In genomic region chr2:233353769-233354499, GRCh38 we compare ENCODE assay signal across 8 cellular contexts. TPM values are rescaled to one million over a fixed set of nuclear protein-coding genes. Genes with fewer than 3 reads are reported as not detected.
DNase-seq lines count a peak whose midpoint lies in the region; ATAC-seq, FAIRE-seq and TF ChIP-seq lines count a peak whose summit lies in the region.

TSS of gene DGKD (plus strand) at chr2:233354494. CDS start at chr2:233354519, 25 bp downstream.

- CTCF ChIA-PET in activated naive CD4-positive, alpha-beta T cell treated with anti-CD3 and anti-CD28 coated beads for 36 hours (lab: Charles Lee): interaction anchor here (0.6 to 2.2 kb wide), 7 partner anchors 11 to 451 kb away, joined by 3 to 7 read pairs (median 4); no protein-coding TSS in a partner anchor

- H3K4me3 Mint-ChIP-seq in activated naive CD4-positive, alpha-beta T cell treated with anti-CD3 and anti-CD28 coated beads for 36 hours: peak within 1 kb of the TSS; percentile 87
- H3K4me3 Mint-ChIP-seq in glutamatergic neuron (ENCODE audit: unreplicated experiment): peak within 1 kb of the TSS; percentile 93

- TF ChIP-seq EP300 in tibial nerve (IDR thresholded peaks at IDR 0.05): no peak

- no peak for FAIRE-seq in pancreas (lab: Jason Lieb, UNC)

- no peaks in the 10 kb centered on the region for H3K9me3 Mint-ChIP-seq in activated naive CD4-positive, alpha-beta T cell treated with anti-CD3 and anti-CD28 coated beads for 36 hours
- peaks cover 9% of the 10 kb centered on the region for H3K9me3 Mint-ChIP-seq in glutamatergic neuron (ENCODE audit: unreplicated experiment)

- H3K27ac ChIP-seq in SJCRH30 (peak within 1 kb of the TSS; percentile 33; the same call in 1 of the 2 replicates), pancreas (peak within 1 kb of the TSS in 1 of 4 donors; percentile 23), tibial nerve (peak within 1 kb of the TSS in 3 of 4 donors; percentile 61 to 76 (median 66))

- no peaks in the 10 kb centered on the region for H3K27me3 ChIP-seq in SJCRH30
- no peaks in the 10 kb centered on the region for H3K27me3 ChIP-seq in pancreas
- H3K27me3 ChIP-seq in tibial nerve: no peaks in the 10 kb centered on the region

- H3K4me3 ChIP-seq in SJCRH30 (peak within 1 kb of the TSS; percentile 61), pancreas (peak within 1 kb of the TSS; percentile 45 to 71 (median 61)), tibial nerve (peak within 1 kb of the TSS; percentile 35 to 72 (median 56))

- H3K27ac Mint-ChIP-seq in activated naive CD4-positive, alpha-beta T cell treated with anti-CD3 and anti-CD28 coated beads for 36 hours: peak within 1 kb of the TSS; percentile 70
- peak within 1 kb of the TSS; percentile 53 for H3K27ac Mint-ChIP-seq in glutamatergic neuron (ENCODE audit: unreplicated experiment)

- ATAC-seq in GM19397 (IDR thresholded peaks at IDR 0.05; ENCODE audit: unreplicated experiment): peak; percentile 48
- peak; percentile 87 to 90 (median 90) for ATAC-seq in pancreas

- H3K4me1 ChIP-seq in SJCRH30 (peaks cover 35% of the 10 kb centered on the region), pancreas (peaks cover 0 to 3% (median 0%) of the 10 kb centered on the region in 3 donors), tibial nerve (peaks cover 0 to 56% (median 31%) of the 10 kb centered on the region in 4 donors)

- 1 to 2% methylated on average over 39 to 56 of the region's 56 CpGs for WGBS in pancreas, 2 donors
- WGBS in tibial nerve, 2 donors: 5% methylated on average over 33 to 42 of the region's 56 CpGs

- H3K9me3 ChIP-seq in SJCRH30 (replicated peaks): no peaks in the 10 kb centered on the region
- no peaks in the 10 kb centered on the region for H3K9me3 ChIP-seq in pancreas
- H3K9me3 ChIP-seq in tibial nerve: no peaks in the 10 kb centered on the region

- peaks cover 63% of the 10 kb centered on the region for H3K4me1 Mint-ChIP-seq in activated naive CD4-positive, alpha-beta T cell treated with anti-CD3 and anti-CD28 coated beads for 36 hours (ENCODE audit: low read depth)
- H3K4me1 Mint-ChIP-seq in glutamatergic neuron (ENCODE audit: low read depth, unreplicated experiment): peaks cover 17% of the 10 kb centered on the region

- peaks cover 14% of the 10 kb centered on the region for H3K36me3 Mint-ChIP-seq in activated naive CD4-positive, alpha-beta T cell treated with anti-CD3 and anti-CD28 coated beads for 36 hours (ENCODE audit: low read depth)
- no peaks in the 10 kb centered on the region for H3K36me3 Mint-ChIP-seq in glutamatergic neuron (ENCODE audit: unreplicated experiment)

- peak; percentile 75 for DNase-seq in COLO668 (lab: John Stamatoyannopoulos, UW; ENCODE audit: unreplicated experiment)
- DNase-seq in HT1080 (ENCODE audit: low read depth): no peak
- peak; percentile 70 to 79 for DNase-seq in SJCRH30
- peak; percentile 71 for DNase-seq in activated naive CD4-positive, alpha-beta T cell treated with anti-CD3 and anti-CD28 coated beads for 36 hours
- peak; percentile 74 for DNase-seq in glutamatergic neuron
- DNase-seq in pancreas: peak in 5 of 6 donors; percentile 45 to 90 (median 64)
- DNase-seq in tibial nerve (ENCODE audit: low spot score in 2 of 2): peak; percentile 30 to 32

- H3K36me3 ChIP-seq in SJCRH30 (peaks cover 7% of the 10 kb centered on the region; the same call in 1 of the 2 replicates), pancreas (no peaks in the 10 kb centered on the region), tibial nerve (no peaks in the 10 kb centered on the region)

- TF ChIP-seq CTCF in glutamatergic neuron (IDR thresholded peaks at IDR 0.05; ENCODE audit: partially characterized antibody, unreplicated experiment) (peak; percentile 21), pancreas (IDR thresholded peaks at IDR 0.05) (no peak), tibial nerve (IDR thresholded peaks at IDR 0.05) (peak in 3 of 5 experiments; percentile 61 to 84 (median 70))

- H3K27me3 Mint-ChIP-seq in activated naive CD4-positive, alpha-beta T cell treated with anti-CD3 and anti-CD28 coated beads for 36 hours (ENCODE audit: low read depth): no peaks in the 10 kb centered on the region
- peaks cover 12% of the 10 kb centered on the region for H3K27me3 Mint-ChIP-seq in glutamatergic neuron (ENCODE audit: unreplicated experiment)

- no peak for TF ChIP-seq POLR2A in tibial nerve (IDR thresholded peaks at IDR 0.05)

- intact Hi-C loops in activated naive CD4-positive, alpha-beta T cell treated with anti-CD3 and anti-CD28 coated beads for 36 hours (cut with micrococcal nuclease): loop anchor here (1.0 to 10.0 kb wide), 6 partner anchors 31 to 501 kb away; partner anchors contain the start of genes HJURP and USP40
- intact Hi-C loops in pancreas (cut with DNase I): no loop called here

RNA-seq across cellular contexts. Expression of gene DGKD, which starts in this region (rescaled TPM):
- total RNA-seq in HT1080 (2014; rRNA removed; shearing (Covaris generic)): 14.1 and 14.8 TPM in 2 replicates
- 14.1 and 16.9 TPM in 2 replicates for polyA plus RNA-seq in HT1080 (2015; cell fraction: cytosol; rRNA removed)
- polyA plus RNA-seq in HT1080 (2015; cell fraction: nucleus; rRNA removed): 56.8 and 57.9 TPM in 2 replicates
- total RNA-seq in SJCRH30 (2014; rRNA removed; shearing (Covaris generic)): 21.6 and 28.2 TPM in 2 replicates
- total RNA-seq in activated naive CD4-positive, alpha-beta T cell treated with anti-CD3 and anti-CD28 coated beads for 36 hours: 10 to 100 TPM; 68.9 to 72.3 TPM
- total RNA-seq in glutamatergic neuron (ENCODE audit: unreplicated experiment) (67.6 TPM), pancreas (10 to 100 TPM in 1 of 6 donors, 1 to 10 TPM in 5; 6.7 to 16.3 (median 8.9) TPM), tibial nerve (10 to 100 TPM in 1 of 4 donors, 1 to 10 TPM in 3; 6.5 to 11.7 (median 7.4) TPM)
- polyA plus RNA-seq in pancreas: 10 to 100 TPM in 1 of 2 donors, 1 to 10 TPM in 1; 8.9 to 12.4 TPM

Comparison
In these comparisons a context has a peak if more than half of its experiments do, and no peak if none do; other contexts are left out.
1. CTCF ChIP-seq: peak in glutamatergic neuron (single experiment) and tibial nerve (3 of 5); none in pancreas (0 of 4).
2. Peak in every context shown above with its lines, with median percentiles within 50 percentile points of each other: H3K4me3 ChIP-seq.